13 cellular contexts compared by ENCODE assay signal in the genomic region with DNA sequence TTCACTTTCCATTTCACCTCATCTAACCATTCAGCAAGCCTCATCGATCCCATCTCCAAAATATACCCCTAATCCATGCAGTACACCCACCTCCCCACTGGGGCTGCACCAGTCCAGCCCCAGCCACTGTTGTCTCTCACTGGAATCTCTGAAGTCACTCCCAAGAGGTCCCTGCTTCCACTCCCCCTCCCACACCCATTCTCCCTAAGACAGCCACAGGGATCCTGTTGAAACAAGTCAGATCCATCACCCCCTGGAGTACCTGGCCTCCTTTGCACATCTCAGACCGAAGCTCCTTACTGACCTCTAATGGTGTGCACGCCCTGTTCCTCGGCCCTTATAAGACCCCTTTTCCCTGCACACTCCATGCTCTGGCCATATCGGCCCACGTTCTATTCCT. TPM values are rescaled to one million over a fixed set of nuclear protein-coding genes. Genes with fewer than 3 reads are reported as not detected.
DNase-seq lines count a peak whose midpoint lies in the region; ATAC-seq, FAIRE-seq and TF ChIP-seq lines count a peak whose summit lies in the region.
"Not testable (repeated sequence)": the region's sequence is repeated elsewhere in the genome, so short reads cannot be mapped to it uniquely, and the experiment has no call there.
"Had no signal": no experiment of that assay in that cellular context is flagged by ENCODE, and none has a peak within 500 bp of the region (broad histone marks: within the 10 kb centered on the region; RNA-seq: fewer than 3 reads in every experiment).

No MANE protein-coding gene starts in this region.

- TF ChIP-seq POLR2A in K562 (conservative IDR thresholded peaks at IDR 0.05); esophagus muscularis mucosa (IDR thresholded peaks at IDR 0.05; ENCODE audit: low read depth): not testable (repeated sequence)

- not testable (repeated sequence) for TF ChIP-seq RAD21 in K562 (CRISPR knock-in tag; conservative IDR thresholded peaks at IDR 0.05 in 1 of 2, IDR thresholded peaks at IDR 0.05 in 1 of 2)

- H3K4me3 ChIP-seq in K562; endodermal cell (ENCODE audit: low read length); esophagus muscularis mucosa; mesendoderm (ENCODE audit: low read length): not testable (repeated sequence)

- not testable (repeated sequence) for H3K36me3 ChIP-seq in K562 (ENCODE audit: control insufficient read depth, insufficient read depth, low read length); endodermal cell (ENCODE audit: control insufficient read depth, insufficient read depth, low read length); esophagus muscularis mucosa; mesendoderm (ENCODE audit: control insufficient read depth, insufficient read depth, low read length)

- H3K4ac ChIP-seq in H9 (ENCODE audit: low read depth, low read length); mesendoderm (ENCODE audit: low read depth, low read length): not testable (repeated sequence)

- H3K27me3 ChIP-seq in H9 (ENCODE audit: insufficient read depth, low read length); K562 (ENCODE audit: control insufficient read depth in 2 of 2, insufficient read depth in 2 of 2, low read length in 2 of 2); endodermal cell (ENCODE audit: control insufficient read depth, insufficient read depth, low read length, poor library complexity, severe bottlenecking); esophagus muscularis mucosa; mesendoderm (ENCODE audit: insufficient read depth, low read length, poor library complexity): not testable (repeated sequence)

- not testable (repeated sequence) for H3K4me2 ChIP-seq in H9 (ENCODE audit: insufficient read depth, insufficient read length, low read length); K562 (ENCODE audit: insufficient read depth, low read length); mesendoderm (ENCODE audit: low read length)

- ATAC-seq in K562: peak; percentile 84

- CTCF ChIA-PET in K562 (lab: Yijun Ruan, JAX; ENCODE audit: low intra/inter-chr PET ratio): not testable (repeated sequence)

- not testable (repeated sequence) for H4K5ac ChIP-seq in H9 (ENCODE audit: insufficient read length, low read depth, low read length); mesendoderm (ENCODE audit: low read length)

- POLR2A ChIA-PET in K562 (lab: Yijun Ruan, JAX): not testable (repeated sequence)

- not testable (repeated sequence) for H2AK5ac ChIP-seq in H9 (ENCODE audit: insufficient read length, low read length); mesendoderm (ENCODE audit: low read length)

- H3K27ac Mint-ChIP-seq in H9, endodermal cell: not testable (repeated sequence)
- peak overlapping the region; percentile 31 for H3K27ac Mint-ChIP-seq in progenitor cell of endocrine pancreas

- not testable (repeated sequence) for FAIRE-seq in K562 (lab: Jason Lieb, UNC)

- not testable (repeated sequence) for H3K4me1 ChIP-seq in H9 (ENCODE audit: insufficient read depth, low read length); K562 (replicated peaks in 1 of 2; ENCODE audit: control insufficient read depth in 2 of 2, insufficient read depth in 2 of 2, low read length in 2 of 2); endodermal cell (ENCODE audit: control insufficient read depth, insufficient read depth, low read length); esophagus muscularis mucosa; mesendoderm (ENCODE audit: control insufficient read depth, low read depth, low read length)

- H3K18ac ChIP-seq in H9 (ENCODE audit: insufficient read length, low read depth, low read length); mesendoderm (ENCODE audit: low read length): not testable (repeated sequence)

- not testable (repeated sequence) for H3K9me3 ChIP-seq in H9 (ENCODE audit: control insufficient read depth, low read depth, low read length); K562 (replicated peaks; ENCODE audit: control insufficient read depth, insufficient read depth, low read depth, low read length); endodermal cell (ENCODE audit: control insufficient read depth, low read length); esophagus muscularis mucosa

- in situ Hi-C loops in K562 (cut with MboI): not testable (repeated sequence)

- H3K27me3 Mint-ChIP-seq in H9 (ENCODE audit: low read depth); endodermal cell (ENCODE audit: insufficient read depth); progenitor cell of endocrine pancreas: not testable (repeated sequence)

- H3K23ac ChIP-seq in H9 (ENCODE audit: insufficient read length, low read depth, low read length); mesendoderm (ENCODE audit: low read length): not testable (repeated sequence)

- H2BK20ac ChIP-seq in H9 (ENCODE audit: low read depth, low read length, poor library complexity, severe bottlenecking): not testable (repeated sequence)

- H2BK5ac ChIP-seq in H9 (ENCODE audit: insufficient read length, low read length); mesendoderm (ENCODE audit: low read length): not testable (repeated sequence)

- not testable (repeated sequence) for H3K4me1 Mint-ChIP-seq in H9; endodermal cell; progenitor cell of endocrine pancreas (ENCODE audit: low read depth)

- WGBS in H9 (ENCODE audit: extremely low coverage, insufficient read length, low lambda C conversion rate): no CpG with 5 or more reads among the region's 6 CpGs
- under 1% methylated on average over 6 of the region's 6 CpGs for WGBS in K562 (ENCODE audit: insufficient coverage, low coverage, missing lambda C conversion rate)
- 87 to 90% methylated on average over 2 to 6 of the region's 6 CpGs for WGBS in endodermal cell (ENCODE audit: insufficient coverage in 1 of 2, insufficient read length in 1 of 2), 2 experiments
- 79% methylated on average over 6 of the region's 6 CpGs for WGBS in esophagus muscularis mucosa
- WGBS in mesendoderm (ENCODE audit: extremely low coverage, insufficient coverage, low lambda C conversion rate): no CpG with 5 or more reads among the region's 6 CpGs

- not testable (repeated sequence) for H3K27ac ChIP-seq in H9 (ENCODE audit: insufficient read length, low read depth, low read length); K562 (ENCODE audit: extremely low read depth, low read depth, low read length); endodermal cell (ENCODE audit: low read depth, low read length); esophagus muscularis mucosa (replicated peaks in 1 of 4); mesendoderm (ENCODE audit: low read depth, low read length)

- not testable (repeated sequence) for TF ChIP-seq EP300 in K562 (IDR thresholded peaks at IDR 0.05; ENCODE audit: low read length); esophagus muscularis mucosa (IDR thresholded peaks at IDR 0.05)

- not testable (repeated sequence) for H4K20me1 ChIP-seq in H9 (ENCODE audit: control insufficient read depth, insufficient read depth, insufficient read length); K562 (replicated peaks; ENCODE audit: control insufficient read depth, insufficient read depth, low read length)

- not testable (repeated sequence) for H4K91ac ChIP-seq in H9 (ENCODE audit: insufficient read length, low read depth, low read length)

- not testable (repeated sequence) for H3K23me2 ChIP-seq in H9 (ENCODE audit: insufficient read length, low read depth, low read length, poor library complexity, severe bottlenecking)

- H3K36me3 Mint-ChIP-seq in H9 (ENCODE audit: insufficient read depth in 1 of 3, low read depth in 3 of 3): peaks cover 0 to 17% (median under 1%) of the 10 kb centered on the region in 3 experiments; a peak in 4 of 7 replicates
- not testable (repeated sequence) for H3K36me3 Mint-ChIP-seq in endodermal cell (ENCODE audit: low read depth); progenitor cell of endocrine pancreas (ENCODE audit: insufficient read depth)

- H2BK120ac ChIP-seq in H9 (ENCODE audit: low read depth, low read length, poor library complexity, severe bottlenecking); mesendoderm (ENCODE audit: low read depth, low read length): not testable (repeated sequence)

- H3K14ac ChIP-seq in H9 (ENCODE audit: insufficient read depth, low read length): not testable (repeated sequence)

- not testable (repeated sequence) for H3K79me2 ChIP-seq in H9 (ENCODE audit: insufficient read depth, low read length); K562 (ENCODE audit: control insufficient read depth, insufficient read depth, low read length); mesendoderm (ENCODE audit: control insufficient read depth, insufficient read depth, low read length)

- intact Hi-C loops in K562 (cut with micrococcal nuclease); esophagus muscularis mucosa (cut with DNase I): not testable (repeated sequence)

- BruUV-seq in K562 (replicated peaks; lab: Mats Ljungman, UMichigan): not testable (repeated sequence)

- H3K9me3 Mint-ChIP-seq in H9 (peaks cover 29 to 64% of the 10 kb centered on the region in 2 experiments), endodermal cell (peaks cover 69% of the 10 kb centered on the region), progenitor cell of endocrine pancreas (ENCODE audit: low read depth) (peaks cover 34% of the 10 kb centered on the region)

- H3K56ac ChIP-seq in H9 (ENCODE audit: insufficient read length, low read depth, low read length); mesendoderm (ENCODE audit: low read length): not testable (repeated sequence)

- not testable (repeated sequence) for H2AFZ ChIP-seq in H9 (ENCODE audit: low read length); K562 (ENCODE audit: low read depth, low read length)

- not testable (repeated sequence) for H3T11ph ChIP-seq in H9 (ENCODE audit: low read length)

- H2BK12ac ChIP-seq in H9 (ENCODE audit: insufficient read length, low read depth, low read length): not testable (repeated sequence)

- H3K9ac ChIP-seq in H9 (ENCODE audit: extremely low read depth, insufficient read length, low read length); K562 (ENCODE audit: insufficient read depth in 1 of 2, low read depth in 2 of 2, low read length in 2 of 2); endodermal cell (ENCODE audit: extremely low read depth, low read length, poor library complexity, severe bottlenecking); mesendoderm (ENCODE audit: low read length): not testable (repeated sequence)

- not testable (repeated sequence) for H4K8ac ChIP-seq in H9 (replicated peaks; ENCODE audit: insufficient read length, low read depth, low read length); mesendoderm (ENCODE audit: low read depth, low read length)

- DNase-seq in H9 (peak; percentile 33), endodermal cell (peak; percentile 55), esophagus muscularis mucosa (ENCODE audit: extremely low spot score) (peak; percentile 42), mesendoderm (peak; percentile 35)
- not testable (repeated sequence) for DNase-seq in K562 (ENCODE audit: extremely low read depth in 1 of 4, low spot score in 3 of 4); progenitor cell of endocrine pancreas (ENCODE audit: low spot score, unreplicated experiment)

- not testable (repeated sequence) for H3K4me3 Mint-ChIP-seq in H9; endodermal cell; progenitor cell of endocrine pancreas (ENCODE audit: low read depth)

- TF ChIP-seq CTCF in H9 (conservative IDR thresholded peaks at IDR 0.05); endodermal cell (conservative IDR thresholded peaks at IDR 0.05); esophagus muscularis mucosa (IDR thresholded peaks at IDR 0.05); progenitor cell of endocrine pancreas (IDR thresholded peaks at IDR 0.05; ENCODE audit: unreplicated experiment): not testable (repeated sequence)
- TF ChIP-seq CTCF in K562 (IDR thresholded peaks at IDR 0.05 in 2 of 3, conservative IDR thresholded peaks at IDR 0.05 in 1 of 3; ENCODE audit: insufficient read depth in 2 of 3, low read depth in 1 of 3, low read length in 3 of 3): peak; percentile 20 to 52 (median 27); a peak in 3 of 6 replicates

- H2BK15ac ChIP-seq in H9 (ENCODE audit: low read depth, low read length); mesendoderm (replicated peaks; ENCODE audit: low read depth): not testable (repeated sequence)

- H3K9me1 ChIP-seq in K562 (ENCODE audit: control insufficient read depth, insufficient read depth, low read length): not testable (repeated sequence)

- not testable (repeated sequence) for H3K79me1 ChIP-seq in H9 (ENCODE audit: insufficient read depth, low read depth, low read length, poor library complexity, severe bottlenecking); mesendoderm (ENCODE audit: low read length)

RNA-seq across cellular contexts. Expression of gene DPP6, which starts 36.6 kb away (rescaled TPM):
- total RNA-seq in H9 (2021) (4.5 and 4.7 TPM in 2 replicates), K562 (2014; rRNA removed) (not detected in 2 replicates), K562 (2014; rRNA removed; fragmentation: Illumina TruSeq; extraction: Trizol) (not detected in 2 replicates), K562 (2015; rRNA removed; fragmentation: Illumina TruSeq; extraction: Trizol) (not detected in 2 replicates), K562 (2021) (not detected in 2 replicates), endodermal cell (1 to 10 TPM; 1.7 to 3.0 TPM), esophagus muscularis mucosa (10 to 100 TPM; 13.4 to 33.2 (median 26.8) TPM), progenitor cell of endocrine pancreas (13.1 and 13.4 TPM in 2 replicates)
- total RNA-seq in K562 (2011; cell fraction: chromatin; rRNA removed; ENCODE audit: low replicate concordance): not detected in 2 replicates
- total RNA-seq in K562 (2011; cell fraction: nucleolus; rRNA removed): not detected in 2 replicates
- not detected in 2 replicates for total RNA-seq in K562 (2011; cell fraction: nucleoplasm; rRNA removed)
- polyA plus RNA-seq in K562 (2011; rRNA removed) (not detected in 2 replicates), K562 (2014; fragmentation: Illumina TruSeq; extraction: Trizol) (not detected in 2 replicates), K562 (2014; fragmentation: Nextera tagmentation; extraction: Ambion mirVana) (not detected), K562 (2014; rRNA removed) (not detected in 2 replicates)
- not detected in 2 replicates for polyA plus RNA-seq in K562 (2011; cell fraction: cytosol; rRNA removed)
- not detected in 2 replicates for polyA plus RNA-seq in K562 (2011; cell fraction: nucleus; rRNA removed)
- polyA plus RNA-seq in K562 (2012): 0.01 TPM in 1 of 2 replicates, not detected in the other
- polyA minus RNA-seq in K562 (2011; rRNA and poly(A)+ RNA removed): not detected in 2 replicates
- polyA minus RNA-seq in K562 (2011; cell fraction: cytosol; rRNA and poly(A)+ RNA removed): not detected in 2 replicates
- polyA minus RNA-seq in K562 (2011; cell fraction: nucleus; rRNA and poly(A)+ RNA removed): not detected in 2 replicates
- 4.5 TPM for polyA plus RNA-seq in endodermal cell (2013, experiment 1 of 2)
- polyA plus RNA-seq in endodermal cell (2013, experiment 2 of 2): 3.0 TPM
- polyA plus RNA-seq in mesendoderm (2013, experiment 1 of 2): 0.98 TPM
- polyA plus RNA-seq in mesendoderm (2013, experiment 2 of 2): 1.0 TPM
- total RNA-seq: A673; CD4-positive, alpha-beta memory T cell; CD4-positive, CD25-positive, alpha-beta regulatory T cell; CD8-positive, alpha-beta memory T cell; GM12878 had no signal
- polyA plus RNA-seq: AG04450; CD14-positive monocyte; CD4-positive, alpha-beta memory T cell; CD4-positive, CD25-positive, alpha-beta regulatory T cell; CD8-positive, alpha-beta memory T cell; GM12878 had no signal
